ENCODE assay signal across 1 cellular context in genomic region chr2:240640939-240641338, GRCh38.
TF ChIP-seq lines count a peak whose summit lies in the region.

No MANE protein-coding gene starts in this region.

TF ChIP-seq in K562, 482 proteins besides CTCF, POLR2A, EP300 and RAD21:
- TF ChIP-seq MAX (CRISPR knock-in tag; IDR thresholded peaks at IDR 0.05), result no peak
- no peak for TF ChIP-seq NFIC (IDR thresholded peaks at IDR 0.05)
- no peak for TF ChIP-seq YBX1 (IDR thresholded peaks at IDR 0.05)
- no peak for TF ChIP-seq ZNF239 (CRISPR knock-in tag; IDR thresholded peaks at IDR 0.05)
- TF ChIP-seq BDP1 (IDR thresholded peaks at IDR 0.05; ENCODE audit: insufficient read depth, insufficient read length), result no peak
- TF ChIP-seq POLR2AphosphoS5 (IDR thresholded peaks at IDR 0.05; ENCODE audit: control insufficient read depth, insufficient read depth, low read depth, low read length), result no peak
- TF ChIP-seq HOMEZ (CRISPR knock-in tag; IDR thresholded peaks at IDR 0.05), result no peak
- TF ChIP-seq MTA2 (IDR thresholded peaks at IDR 0.05; ENCODE audit: low read depth), result no peak
- no peak for TF ChIP-seq RBM15 (IDR thresholded peaks at IDR 0.05; ENCODE audit: insufficient read depth, low read length)
- TF ChIP-seq ZBTB11 (CRISPR knock-in tag; IDR thresholded peaks at IDR 0.05), result no peak
- no peak for TF ChIP-seq SIN3A (IDR thresholded peaks at IDR 0.05; ENCODE audit: borderline replicate concordance in 2 of 2, control insufficient read depth in 1 of 2, low read depth in 2 of 2, low read length in 2 of 2)
- no peak for TF ChIP-seq ZNF3 (CRISPR knock-in tag; IDR thresholded peaks at IDR 0.05)
- no peak for TF ChIP-seq ZC3H11A (IDR thresholded peaks at IDR 0.05; ENCODE audit: low read depth, low read length)
- TF ChIP-seq TCF7L2 (IDR thresholded peaks at IDR 0.05; ENCODE audit: low read depth, low read length), result no peak
- no peak for TF ChIP-seq MTF1 (CRISPR knock-in tag; IDR thresholded peaks at IDR 0.05; ENCODE audit: borderline replicate concordance)
- no peak for TF ChIP-seq E2F1 (CRISPR knock-in tag; IDR thresholded peaks at IDR 0.05)
- no peak for TF ChIP-seq ZNF668 (CRISPR knock-in tag; IDR thresholded peaks at IDR 0.05)
- no peak for TF ChIP-seq ETS1 (conservative IDR thresholded peaks at IDR 0.05; ENCODE audit: control insufficient read depth, low read depth, low read length)
- TF ChIP-seq SAFB2 (IDR thresholded peaks at IDR 0.05; ENCODE audit: borderline replicate concordance, low read depth, low read length, severe bottlenecking), result no peak
